Comparison of ENCODE assay signal across 1 cellular context in the genomic region with DNA sequence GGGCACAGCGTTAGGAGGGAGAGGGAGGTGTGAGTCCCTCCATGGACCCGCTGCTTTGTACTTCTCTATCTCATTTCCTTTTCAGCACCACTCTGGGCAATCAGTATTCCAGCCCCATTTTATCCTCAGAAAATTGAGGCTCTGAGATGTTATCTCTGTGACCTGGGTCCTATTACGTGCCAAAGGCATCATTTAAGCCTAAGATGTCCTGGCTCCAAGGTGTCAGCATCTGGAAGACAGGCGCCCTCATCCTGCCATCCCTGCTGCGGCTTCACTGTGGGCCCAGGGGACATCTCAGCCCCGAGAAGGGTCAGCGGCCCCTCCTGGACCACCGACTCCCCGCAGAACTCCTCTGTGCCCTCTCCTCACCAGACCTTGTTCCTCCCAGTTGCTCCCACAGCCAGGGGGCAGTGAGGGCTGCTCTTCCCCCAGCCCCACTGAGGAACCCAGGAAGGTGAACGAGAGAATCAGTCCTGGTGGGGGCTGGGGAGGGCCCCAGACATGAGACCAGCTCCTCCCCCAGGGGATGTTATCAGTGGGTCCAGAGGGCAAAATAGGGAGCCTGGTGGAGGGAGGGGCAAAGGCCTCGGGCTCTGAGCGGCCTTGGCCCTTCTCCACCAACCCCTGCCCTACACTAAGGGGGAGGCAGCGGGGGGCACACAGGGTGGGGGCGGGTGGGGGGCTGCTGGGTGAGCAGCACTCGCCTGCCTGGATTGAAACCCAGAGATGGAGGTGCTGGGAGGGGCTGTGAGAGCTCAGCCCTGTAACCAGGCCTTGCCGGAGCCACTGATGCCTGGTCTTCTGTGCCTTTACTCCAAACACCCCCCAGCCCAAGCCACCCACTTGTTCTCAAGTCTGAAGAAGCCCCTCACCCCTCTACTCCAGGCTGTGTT.
A peak's percentile ranks its signal among the peaks of the same experiment; 100 is the strongest.
TF ChIP-seq lines count a peak whose summit lies in the region.

No MANE protein-coding gene starts in this region.

TF ChIP-seq in HepG2, 621 proteins besides CTCF, POLR2A, EP300 and RAD21 (continued from another document and continues in another):
- TF ChIP-seq, protein P1, sequence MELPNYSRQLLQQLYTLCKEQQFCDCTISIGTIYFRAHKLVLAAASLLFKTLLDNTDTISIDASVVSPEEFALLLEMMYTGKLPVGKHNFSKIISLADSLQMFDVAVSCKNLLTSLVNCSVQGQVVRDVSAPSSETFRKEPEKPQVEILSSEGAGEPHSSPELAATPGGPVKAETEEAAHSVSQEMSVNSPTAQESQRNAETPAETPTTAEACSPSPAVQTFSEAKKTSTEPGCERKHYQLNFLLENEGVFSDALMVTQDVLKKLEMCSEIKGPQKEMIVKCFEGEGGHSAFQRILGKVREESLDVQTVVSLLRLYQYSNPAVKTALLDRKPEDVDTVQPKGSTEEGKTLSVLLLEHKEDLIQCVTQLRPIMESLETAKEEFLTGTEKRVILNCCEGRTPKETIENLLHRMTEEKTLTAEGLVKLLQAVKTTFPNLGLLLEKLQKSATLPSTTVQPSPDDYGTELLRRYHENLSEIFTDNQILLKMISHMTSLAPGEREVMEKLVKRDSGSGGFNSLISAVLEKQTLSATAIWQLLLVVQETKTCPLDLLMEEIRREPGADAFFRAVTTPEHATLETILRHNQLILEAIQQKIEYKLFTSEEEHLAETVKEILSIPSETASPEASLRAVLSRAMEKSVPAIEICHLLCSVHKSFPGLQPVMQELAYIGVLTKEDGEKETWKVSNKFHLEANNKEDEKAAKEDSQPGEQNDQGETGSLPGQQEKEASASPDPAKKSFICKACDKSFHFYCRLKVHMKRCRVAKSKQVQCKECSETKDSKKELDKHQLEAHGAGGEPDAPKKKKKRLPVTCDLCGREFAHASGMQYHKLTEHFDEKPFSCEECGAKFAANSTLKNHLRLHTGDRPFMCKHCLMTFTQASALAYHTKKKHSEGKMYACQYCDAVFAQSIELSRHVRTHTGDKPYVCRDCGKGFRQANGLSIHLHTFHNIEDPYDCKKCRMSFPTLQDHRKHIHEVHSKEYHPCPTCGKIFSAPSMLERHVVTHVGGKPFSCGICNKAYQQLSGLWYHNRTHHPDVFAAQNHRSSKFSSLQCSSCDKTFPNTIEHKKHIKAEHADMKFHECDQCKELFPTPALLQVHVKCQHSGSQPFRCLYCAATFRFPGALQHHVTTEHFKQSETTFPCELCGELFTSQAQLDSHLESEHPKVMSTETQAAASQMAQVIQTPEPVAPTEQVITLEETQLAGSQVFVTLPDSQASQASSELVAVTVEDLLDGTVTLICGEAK (IDR thresholded peaks at IDR 0.05) = no peak
- TF ChIP-seq, protein P1 (CRISPR knock-in tag; IDR thresholded peaks at IDR 0.05) = no peak; the same call in 1 of the 2 replicates
- TF ChIP-seq CBFB (CRISPR knock-in tag; IDR thresholded peaks at IDR 0.05) (peak; percentile 91; the same call in 1 of the 2 replicates), ZNF891 (CRISPR knock-in tag; IDR thresholded peaks at IDR 0.05) (no peak; the same call in 1 of the 2 replicates), ATRX (CRISPR knock-in tag; IDR thresholded peaks at IDR 0.05; ENCODE audit: borderline replicate concordance) (no peak), ISL2 (CRISPR knock-in tag; IDR thresholded peaks at IDR 0.05) (peak; percentile 86), MIXL1 (CRISPR knock-in tag; IDR thresholded peaks at IDR 0.05) (peak; percentile 62), REL (CRISPR knock-in tag; conservative IDR thresholded peaks at IDR 0.05) (no peak), NR2F6 (IDR thresholded peaks at IDR 0.05) (peak; percentile 88), NR2F6 (CRISPR knock-in tag; IDR thresholded peaks at IDR 0.05) (peak; percentile 96), MED8 (CRISPR knock-in tag; IDR thresholded peaks at IDR 0.05; ENCODE audit: insufficient replicate concordance) (peak; percentile 87), GZF1 (CRISPR knock-in tag; IDR thresholded peaks at IDR 0.05) (no peak), RELA (CRISPR knock-in tag; IDR thresholded peaks at IDR 0.05) (0 out of 2 replicates have a peak, but pooled peaks have one; percentile 65), PHF8 (CRISPR knock-in tag; IDR thresholded peaks at IDR 0.05) (no peak; the same call in 1 of the 2 replicates), ZNF773 (CRISPR knock-in tag; IDR thresholded peaks at IDR 0.05; ENCODE audit: borderline replicate concordance) (no peak), SMARCC2 (IDR thresholded peaks at IDR 0.05) (no peak), ZNF816 (CRISPR knock-in tag; IDR thresholded peaks at IDR 0.05; ENCODE audit: borderline replicate concordance) (0 out of 2 replicates have a peak, but pooled peaks have one; percentile 19), HNRNPL (IDR thresholded peaks at IDR 0.05; ENCODE audit: low read depth, low read length) (peak; percentile 70), ZNF235 (CRISPR knock-in tag; IDR thresholded peaks at IDR 0.05; ENCODE audit: borderline replicate concordance) (0 out of 2 replicates have a peak, but pooled peaks have one; percentile 5), ZNF7 (CRISPR knock-in tag; IDR thresholded peaks at IDR 0.05) (no peak), REXO4 (CRISPR knock-in tag; IDR thresholded peaks at IDR 0.05; ENCODE audit: borderline replicate concordance) (no peak), MAFF (IDR thresholded peaks at IDR 0.05; ENCODE audit: low read depth, low read length) (no peak)
- TF ChIP-seq, protein P2, sequence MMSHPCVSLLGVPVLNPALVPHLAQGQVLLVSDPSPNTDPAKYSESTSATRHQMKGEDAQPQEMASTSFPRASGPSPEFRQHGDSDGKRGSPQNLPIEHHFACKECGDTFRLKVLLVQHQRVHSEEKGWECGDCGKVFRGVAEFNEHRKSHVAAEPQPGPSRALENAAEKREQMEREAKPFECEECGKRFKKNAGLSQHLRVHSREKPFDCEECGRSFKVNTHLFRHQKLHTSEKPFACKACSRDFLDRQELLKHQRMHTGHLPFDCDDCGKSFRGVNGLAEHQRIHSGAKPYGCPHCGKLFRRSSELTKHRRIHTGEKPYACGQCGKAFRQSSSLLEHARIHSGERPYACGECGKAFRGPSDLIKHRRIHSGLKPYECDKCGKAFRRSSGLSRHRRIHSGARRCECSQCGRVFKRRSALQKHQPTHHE (CRISPR knock-in tag; IDR thresholded peaks at IDR 0.05; ENCODE audit: borderline replicate concordance) = no peak
- TF ChIP-seq, protein P3, sequence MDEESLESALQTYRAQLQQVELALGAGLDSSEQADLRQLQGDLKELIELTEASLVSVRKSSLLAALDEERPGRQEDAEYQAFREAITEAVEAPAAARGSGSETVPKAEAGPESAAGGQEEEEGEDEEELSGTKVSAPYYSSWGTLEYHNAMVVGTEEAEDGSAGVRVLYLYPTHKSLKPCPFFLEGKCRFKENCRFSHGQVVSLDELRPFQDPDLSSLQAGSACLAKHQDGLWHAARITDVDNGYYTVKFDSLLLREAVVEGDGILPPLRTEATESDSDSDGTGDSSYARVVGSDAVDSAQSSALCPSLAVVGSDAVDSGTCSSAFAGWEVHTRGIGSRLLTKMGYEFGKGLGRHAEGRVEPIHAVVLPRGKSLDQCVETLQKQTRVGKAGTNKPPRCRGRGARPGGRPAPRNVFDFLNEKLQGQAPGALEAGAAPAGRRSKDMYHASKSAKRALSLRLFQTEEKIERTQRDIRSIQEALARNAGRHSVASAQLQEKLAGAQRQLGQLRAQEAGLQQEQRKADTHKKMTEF (CRISPR knock-in tag; IDR thresholded peaks at IDR 0.05) = peak; percentile 87
- TF ChIP-seq, protein P4, sequence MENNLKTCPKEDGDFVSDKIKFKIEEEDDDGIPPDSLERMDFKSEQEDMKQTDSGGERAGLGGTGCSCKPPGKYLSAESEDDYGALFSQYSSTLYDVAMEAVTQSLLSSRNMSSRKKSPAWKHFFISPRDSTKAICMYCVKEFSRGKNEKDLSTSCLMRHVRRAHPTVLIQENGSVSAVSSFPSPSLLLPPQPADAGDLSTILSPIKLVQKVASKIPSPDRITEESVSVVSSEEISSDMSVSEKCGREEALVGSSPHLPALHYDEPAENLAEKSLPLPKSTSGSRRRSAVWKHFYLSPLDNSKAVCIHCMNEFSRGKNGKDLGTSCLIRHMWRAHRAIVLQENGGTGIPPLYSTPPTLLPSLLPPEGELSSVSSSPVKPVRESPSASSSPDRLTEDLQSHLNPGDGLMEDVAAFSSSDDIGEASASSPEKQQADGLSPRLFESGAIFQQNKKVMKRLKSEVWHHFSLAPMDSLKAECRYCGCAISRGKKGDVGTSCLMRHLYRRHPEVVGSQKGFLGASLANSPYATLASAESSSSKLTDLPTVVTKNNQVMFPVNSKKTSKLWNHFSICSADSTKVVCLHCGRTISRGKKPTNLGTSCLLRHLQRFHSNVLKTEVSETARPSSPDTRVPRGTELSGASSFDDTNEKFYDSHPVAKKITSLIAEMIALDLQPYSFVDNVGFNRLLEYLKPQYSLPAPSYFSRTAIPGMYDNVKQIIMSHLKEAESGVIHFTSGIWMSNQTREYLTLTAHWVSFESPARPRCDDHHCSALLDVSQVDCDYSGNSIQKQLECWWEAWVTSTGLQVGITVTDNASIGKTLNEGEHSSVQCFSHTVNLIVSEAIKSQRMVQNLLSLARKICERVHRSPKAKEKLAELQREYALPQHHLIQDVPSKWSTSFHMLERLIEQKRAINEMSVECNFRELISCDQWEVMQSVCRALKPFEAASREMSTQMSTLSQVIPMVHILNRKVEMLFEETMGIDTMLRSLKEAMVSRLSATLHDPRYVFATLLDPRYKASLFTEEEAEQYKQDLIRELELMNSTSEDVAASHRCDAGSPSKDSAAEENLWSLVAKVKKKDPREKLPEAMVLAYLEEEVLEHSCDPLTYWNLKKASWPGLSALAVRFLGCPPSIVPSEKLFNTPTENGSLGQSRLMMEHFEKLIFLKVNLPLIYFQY (CRISPR knock-in tag; IDR thresholded peaks at IDR 0.05; ENCODE audit: borderline replicate concordance) = peak; percentile 66; the same call in 1 of the 2 replicates
- TF ChIP-seq, protein P5, sequence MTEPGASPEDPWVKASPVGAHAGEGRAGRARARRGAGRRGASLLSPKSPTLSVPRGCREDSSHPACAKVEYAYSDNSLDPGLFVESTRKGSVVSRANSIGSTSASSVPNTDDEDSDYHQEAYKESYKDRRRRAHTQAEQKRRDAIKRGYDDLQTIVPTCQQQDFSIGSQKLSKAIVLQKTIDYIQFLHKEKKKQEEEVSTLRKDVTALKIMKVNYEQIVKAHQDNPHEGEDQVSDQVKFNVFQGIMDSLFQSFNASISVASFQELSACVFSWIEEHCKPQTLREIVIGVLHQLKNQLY (CRISPR knock-in tag; IDR thresholded peaks at IDR 0.05) = peak; percentile 82
- TF ChIP-seq, protein P6, sequence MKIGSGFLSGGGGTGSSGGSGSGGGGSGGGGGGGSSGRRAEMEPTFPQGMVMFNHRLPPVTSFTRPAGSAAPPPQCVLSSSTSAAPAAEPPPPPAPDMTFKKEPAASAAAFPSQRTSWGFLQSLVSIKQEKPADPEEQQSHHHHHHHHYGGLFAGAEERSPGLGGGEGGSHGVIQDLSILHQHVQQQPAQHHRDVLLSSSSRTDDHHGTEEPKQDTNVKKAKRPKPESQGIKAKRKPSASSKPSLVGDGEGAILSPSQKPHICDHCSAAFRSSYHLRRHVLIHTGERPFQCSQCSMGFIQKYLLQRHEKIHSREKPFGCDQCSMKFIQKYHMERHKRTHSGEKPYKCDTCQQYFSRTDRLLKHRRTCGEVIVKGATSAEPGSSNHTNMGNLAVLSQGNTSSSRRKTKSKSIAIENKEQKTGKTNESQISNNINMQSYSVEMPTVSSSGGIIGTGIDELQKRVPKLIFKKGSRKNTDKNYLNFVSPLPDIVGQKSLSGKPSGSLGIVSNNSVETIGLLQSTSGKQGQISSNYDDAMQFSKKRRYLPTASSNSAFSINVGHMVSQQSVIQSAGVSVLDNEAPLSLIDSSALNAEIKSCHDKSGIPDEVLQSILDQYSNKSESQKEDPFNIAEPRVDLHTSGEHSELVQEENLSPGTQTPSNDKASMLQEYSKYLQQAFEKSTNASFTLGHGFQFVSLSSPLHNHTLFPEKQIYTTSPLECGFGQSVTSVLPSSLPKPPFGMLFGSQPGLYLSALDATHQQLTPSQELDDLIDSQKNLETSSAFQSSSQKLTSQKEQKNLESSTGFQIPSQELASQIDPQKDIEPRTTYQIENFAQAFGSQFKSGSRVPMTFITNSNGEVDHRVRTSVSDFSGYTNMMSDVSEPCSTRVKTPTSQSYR (CRISPR knock-in tag; IDR thresholded peaks at IDR 0.05; ENCODE audit: borderline replicate concordance) = peak; percentile 98
